ENCODE assay signal across 1 cellular context in the genomic region with DNA sequence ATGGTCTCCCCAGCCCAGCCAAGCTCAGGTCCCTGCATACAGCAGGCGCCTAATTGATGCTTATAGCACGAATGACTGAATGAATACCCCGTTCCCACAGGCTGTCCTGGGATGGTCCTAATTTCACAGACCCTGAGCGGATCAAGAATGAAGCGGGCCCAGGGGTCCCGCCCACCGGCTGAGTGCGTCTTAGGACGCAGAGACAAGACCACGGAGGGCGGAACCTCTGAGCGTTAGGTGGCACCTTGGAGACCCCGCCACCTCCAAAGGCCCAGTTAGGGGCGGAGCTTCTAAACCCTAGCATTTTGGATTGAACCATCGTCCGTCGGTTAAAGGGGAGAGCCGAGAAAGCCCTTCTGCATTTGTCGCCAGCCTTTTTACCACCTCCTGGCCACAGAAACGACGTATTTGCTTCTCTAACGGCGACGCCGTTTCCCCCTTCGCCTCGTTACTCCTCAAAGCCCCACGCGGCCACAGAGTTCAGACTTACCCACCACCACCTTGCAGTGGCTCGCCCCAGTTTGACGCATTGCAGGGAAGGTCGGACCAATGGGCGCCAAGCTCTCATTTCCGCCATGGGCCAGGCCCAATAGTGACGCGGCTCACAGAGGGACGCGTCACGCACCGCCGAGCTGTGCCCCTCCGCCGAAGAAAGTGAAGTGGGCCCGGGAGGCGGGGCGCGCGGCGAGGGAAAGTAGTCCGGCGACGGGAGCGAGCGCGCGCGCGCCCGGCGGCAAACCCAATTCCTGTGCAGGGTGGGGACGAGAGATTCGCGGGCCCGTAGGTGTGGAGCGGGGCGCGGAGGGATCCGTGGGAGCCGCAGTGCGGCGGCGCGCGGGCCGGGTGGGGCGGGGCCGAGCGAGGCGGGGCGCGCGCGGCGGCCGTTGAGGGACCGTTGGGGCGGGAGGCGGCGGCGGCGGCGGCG.
TF ChIP-seq lines count a peak whose summit lies in the region.

No MANE protein-coding gene starts in this region.

TF ChIP-seq in HCT116, 20 proteins besides CTCF, POLR2A, EP300 and RAD21 (continued from another document):
- no peak for TF ChIP-seq CEBPB (IDR thresholded peaks at IDR 0.05; ENCODE audit: low read depth)
- TF ChIP-seq, protein P1, sequence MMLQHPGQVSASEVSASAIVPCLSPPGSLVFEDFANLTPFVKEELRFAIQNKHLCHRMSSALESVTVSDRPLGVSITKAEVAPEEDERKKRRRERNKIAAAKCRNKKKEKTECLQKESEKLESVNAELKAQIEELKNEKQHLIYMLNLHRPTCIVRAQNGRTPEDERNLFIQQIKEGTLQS (IDR thresholded peaks at IDR 0.05): no peak
- peak; percentile 94 for TF ChIP-seq POLR2AphosphoS5 (IDR thresholded peaks at IDR 0.05; ENCODE audit: low read depth, low read length)
- no peak; the same call in none of the 2 replicates for TF ChIP-seq CBX3 (IDR thresholded peaks at IDR 0.05; ENCODE audit: low read depth)
- no peak for TF ChIP-seq ZNF274 (IDR thresholded peaks at IDR 0.05; ENCODE audit: low read depth, low read length)
- 0 out of 2 replicates have a peak, but pooled peaks have one; percentile 12 for TF ChIP-seq ZFX (IDR thresholded peaks at IDR 0.05)
- no peak for TF ChIP-seq EGR1 (IDR thresholded peaks at IDR 0.05; ENCODE audit: low read depth)
- TF ChIP-seq SP1 (IDR thresholded peaks at IDR 0.05; ENCODE audit: low read depth): peak; percentile 98
- no peak for TF ChIP-seq EZH2 (IDR thresholded peaks at IDR 0.05)
- TF ChIP-seq FOSL1 (IDR thresholded peaks at IDR 0.05; ENCODE audit: low read depth): no peak
- TF ChIP-seq YY1 (IDR thresholded peaks at IDR 0.05; ENCODE audit: extremely low read depth, insufficient replicate concordance, low read depth, low read length): peak; percentile 48
- TF ChIP-seq ELF1 (IDR thresholded peaks at IDR 0.05; ENCODE audit: borderline replicate concordance, low read depth): no peak; the same call in 1 of the 2 replicates
- TF ChIP-seq, protein P2, sequence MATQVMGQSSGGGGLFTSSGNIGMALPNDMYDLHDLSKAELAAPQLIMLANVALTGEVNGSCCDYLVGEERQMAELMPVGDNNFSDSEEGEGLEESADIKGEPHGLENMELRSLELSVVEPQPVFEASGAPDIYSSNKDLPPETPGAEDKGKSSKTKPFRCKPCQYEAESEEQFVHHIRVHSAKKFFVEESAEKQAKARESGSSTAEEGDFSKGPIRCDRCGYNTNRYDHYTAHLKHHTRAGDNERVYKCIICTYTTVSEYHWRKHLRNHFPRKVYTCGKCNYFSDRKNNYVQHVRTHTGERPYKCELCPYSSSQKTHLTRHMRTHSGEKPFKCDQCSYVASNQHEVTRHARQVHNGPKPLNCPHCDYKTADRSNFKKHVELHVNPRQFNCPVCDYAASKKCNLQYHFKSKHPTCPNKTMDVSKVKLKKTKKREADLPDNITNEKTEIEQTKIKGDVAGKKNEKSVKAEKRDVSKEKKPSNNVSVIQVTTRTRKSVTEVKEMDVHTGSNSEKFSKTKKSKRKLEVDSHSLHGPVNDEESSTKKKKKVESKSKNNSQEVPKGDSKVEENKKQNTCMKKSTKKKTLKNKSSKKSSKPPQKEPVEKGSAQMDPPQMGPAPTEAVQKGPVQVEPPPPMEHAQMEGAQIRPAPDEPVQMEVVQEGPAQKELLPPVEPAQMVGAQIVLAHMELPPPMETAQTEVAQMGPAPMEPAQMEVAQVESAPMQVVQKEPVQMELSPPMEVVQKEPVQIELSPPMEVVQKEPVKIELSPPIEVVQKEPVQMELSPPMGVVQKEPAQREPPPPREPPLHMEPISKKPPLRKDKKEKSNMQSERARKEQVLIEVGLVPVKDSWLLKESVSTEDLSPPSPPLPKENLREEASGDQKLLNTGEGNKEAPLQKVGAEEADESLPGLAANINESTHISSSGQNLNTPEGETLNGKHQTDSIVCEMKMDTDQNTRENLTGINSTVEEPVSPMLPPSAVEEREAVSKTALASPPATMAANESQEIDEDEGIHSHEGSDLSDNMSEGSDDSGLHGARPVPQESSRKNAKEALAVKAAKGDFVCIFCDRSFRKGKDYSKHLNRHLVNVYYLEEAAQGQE (IDR thresholded peaks at IDR 0.05; ENCODE audit: low read depth): no peak
- TF ChIP-seq JUND (IDR thresholded peaks at IDR 0.05): peak; percentile 83
- no peak for TF ChIP-seq EZH2phosphoT487 (IDR thresholded peaks at IDR 0.05; ENCODE audit: borderline replicate concordance)
